Comparison of ENCODE assay signal across 7 cellular contexts in genomic region chr6:19918436-19918835, GRCh38.
"Had no signal": no experiment of that assay in that cellular context is flagged by ENCODE, and none has a peak within 500 bp of the region (broad histone marks: within the 10 kb centered on the region; RNA-seq: fewer than 3 reads in every experiment).

No MANE protein-coding gene starts in this region.

- DNase-seq: IMR-90, KBM-7, KG1 had no signal

- H3K4me2 ChIP-seq: KMS-11 had no signal

- H3K9ac ChIP-seq: KMS-11 had no signal

- H3K4me3 ChIP-seq: K562 had no signal

- H3K27ac ChIP-seq: HL-60, KMS-11 had no signal

- FAIRE-seq: HTR-8/SVneo, K562 had no signal

- ATAC-seq: K562 had no signal
